ENCODE assay signal across 1 cellular context in genomic region chr1:68448365-68448764, GRCh38.
TF ChIP-seq lines count a peak whose summit lies in the region.

No MANE protein-coding gene starts in this region.

TF ChIP-seq in GM23338, 12 proteins besides CTCF, POLR2A, EP300 and RAD21 (continued from another document):
- TF ChIP-seq ZNF462 (CRISPR knock-in tag; IDR thresholded peaks at IDR 0.05), result 0 out of 2 replicates have a peak, but pooled peaks have one; percentile 5
